Comparison of ENCODE assay signal across 27 cellular contexts in the genomic region with DNA sequence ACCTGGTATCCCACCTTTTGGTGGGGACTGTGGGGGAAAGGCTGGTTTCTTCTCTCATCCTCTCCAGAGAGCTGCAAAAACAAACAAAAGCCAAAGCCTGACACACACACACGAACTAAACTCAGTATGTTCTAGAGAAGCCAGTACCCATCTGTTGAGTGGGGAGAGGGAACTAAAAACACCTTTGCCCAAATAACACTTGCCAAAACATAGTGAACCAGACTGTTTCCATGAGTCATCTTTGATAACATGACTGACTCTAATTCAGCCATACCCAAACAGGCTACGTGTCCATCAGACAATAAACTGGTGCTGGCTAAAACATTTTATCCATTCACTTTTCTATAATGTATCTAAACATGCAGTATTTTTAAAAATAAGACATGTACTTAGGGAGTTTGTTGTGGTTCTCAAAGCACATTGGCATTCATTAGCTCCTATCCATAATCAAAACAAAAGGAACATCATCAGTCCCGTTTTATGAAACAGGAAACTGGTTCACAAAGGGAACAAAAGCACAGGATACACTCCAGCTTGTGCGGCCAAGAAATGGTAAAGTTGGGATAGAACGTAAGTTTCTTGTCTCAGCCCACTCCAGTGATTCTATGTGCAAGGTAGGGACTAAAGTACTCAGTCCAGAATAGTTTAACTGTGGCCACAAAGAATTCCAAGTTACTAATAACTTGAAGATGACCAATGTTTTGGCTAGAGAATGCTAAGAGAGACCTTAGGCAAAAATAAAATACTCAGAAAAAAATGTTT. TPM values are rescaled to one million over a fixed set of nuclear protein-coding genes. Genes with fewer than 3 reads are reported as not detected.
DNase-seq lines count a peak whose midpoint lies in the region; ATAC-seq and TF ChIP-seq lines count a peak whose summit lies in the region.
"Had no signal": no experiment of that assay in that cellular context is flagged by ENCODE, and none has a peak within 500 bp of the region (broad histone marks: within the 10 kb centered on the region; RNA-seq: fewer than 3 reads in every experiment).

No MANE protein-coding gene starts in this region.

- peaks cover 30% of the 10 kb centered on the region for H3K36me3 Mint-ChIP-seq in stimulated activated effector memory CD8-positive, alpha-beta T cell treated with anti-CD3 and anti-CD28 coated beads, Interleukin-12 subunit alpha, Interleukin-12 subunit beta, amount 100 ng/mL, for 72 hours

- H3K4me1 Mint-ChIP-seq in stimulated activated effector memory CD8-positive, alpha-beta T cell treated with anti-CD3 and anti-CD28 coated beads, Interleukin-12 subunit alpha, Interleukin-12 subunit beta, amount 100 ng/mL, for 72 hours: peaks cover 30% of the 10 kb centered on the region

- ATAC-seq in foreskin keratinocyte (peak; percentile 67), GM18519 (IDR thresholded peaks at IDR 0.05; ENCODE audit: low FRiP score, unreplicated experiment) (no peak)
- ATAC-seq in stimulated activated effector memory CD8-positive, alpha-beta T cell treated with anti-CD3 and anti-CD28 coated beads, Interleukin-12 subunit alpha, Interleukin-12 subunit beta, amount 100 ng/mL, for 72 hours: peak; percentile 44
- ATAC-seq: GM12878; naive thymus-derived CD4-positive, alpha-beta T cell; PC-3 had no signal

- H3K27ac Mint-ChIP-seq in stimulated activated effector memory CD8-positive, alpha-beta T cell treated with anti-CD3 and anti-CD28 coated beads, Interleukin-12 subunit alpha, Interleukin-12 subunit beta, amount 100 ng/mL, for 72 hours: no peak overlapping the region

- H3K4me1 ChIP-seq in foreskin keratinocyte: peaks cover 13% of the 10 kb centered on the region

- DNase-seq in NCI-H2171 treated with DMSO at 0.1 percent for 48 hours (lab: John Stamatoyannopoulos, UW) (peak; percentile 30), NCI-H2171 (lab: John Stamatoyannopoulos, UW) (no peak), foreskin keratinocyte (peak in 1 of 2 donors; percentile 40), NCI-H146 treated with DMSO at 0.1 percent for 48 hours (lab: John Stamatoyannopoulos, UW; ENCODE audit: unreplicated experiment) (no peak), NCI-H345 (lab: John Stamatoyannopoulos, UW) (no peak)
- DNase-seq in stimulated activated effector memory CD8-positive, alpha-beta T cell treated with anti-CD3 and anti-CD28 coated beads, Interleukin-12 subunit alpha, Interleukin-12 subunit beta, amount 100 ng/mL, for 72 hours (ENCODE audit: low spot score in 2 of 2): no peak
- DNase-seq: 8988T; activated B cell treated with CpG ODN at 0.5 μM for 24 hours; activated CD8-positive, alpha-beta memory T cell treated with anti-CD3 and anti-CD28 coated beads for 24 hours; effector CD4-positive, alpha-beta T cell; HCEC 1CT; head of caudate nucleus; mammary epithelial cell; naive thymus-derived CD4-positive, alpha-beta T cell; NCI-H1436 treated with DMSO at 0.1 percent for 48 hours; NCI-H2227 treated with DMSO at 0.1 percent for 48 hours; ovary; PC-3; sigmoid colon; stimulated activated CD4-positive, alpha-beta T cell treated with anti-CD3 and anti-CD28 coated beads, Interleukin-1b, Interleukin-23, amount 100 ng/mL, for 48 hours had no signal

- TF ChIP-seq CTCF in foreskin keratinocyte (conservative IDR thresholded peaks at IDR 0.05): no peak

- no peaks in the 10 kb centered on the region for H3K9me3 Mint-ChIP-seq in stimulated activated effector memory CD8-positive, alpha-beta T cell treated with anti-CD3 and anti-CD28 coated beads, Interleukin-12 subunit alpha, Interleukin-12 subunit beta, amount 100 ng/mL, for 72 hours
- H3K9me3 Mint-ChIP-seq: activated B cell treated with CpG ODN at 0.5 μM for 24 hours; central memory CD8-positive, alpha-beta T cell; naive thymus-derived CD4-positive, alpha-beta T cell; stimulated activated naive CD8-positive, alpha-beta T cell treated with anti-CD3 and anti-CD28 coated beads, Interleukin-15, Interleukin-2, amounts not matched to agents 100 ng/mL and 50 ng/mL, for 24 hours had no signal

- H3K27ac ChIP-seq in angular gyrus (ENCODE audit: low read depth, low read length) (peak overlapping the region; percentile 82), foreskin keratinocyte (no peak overlapping the region)
- H3K27ac ChIP-seq: ovary, sigmoid colon had no signal

- no peaks in the 10 kb centered on the region for H3K27me3 ChIP-seq in foreskin keratinocyte
- H3K27me3 ChIP-seq: ovary, sigmoid colon had no signal

- H3K4me3 Mint-ChIP-seq in stimulated activated effector memory CD8-positive, alpha-beta T cell treated with anti-CD3 and anti-CD28 coated beads, Interleukin-12 subunit alpha, Interleukin-12 subunit beta, amount 100 ng/mL, for 72 hours: no peak overlapping the region
- H3K4me3 Mint-ChIP-seq: activated B cell treated with CpG ODN at 0.5 μM for 24 hours; central memory CD8-positive, alpha-beta T cell; naive thymus-derived CD4-positive, alpha-beta T cell; stimulated activated naive CD8-positive, alpha-beta T cell treated with anti-CD3 and anti-CD28 coated beads, Interleukin-15, Interleukin-2, amounts not matched to agents 100 ng/mL and 50 ng/mL, for 24 hours had no signal

RNA-seq across cellular contexts. Expression of a gene that starts 16.1 kb away (rescaled TPM):
- 6.8 and 7.5 TPM in 2 replicates for total RNA-seq in foreskin keratinocyte
- 5.9 and 8.8 TPM in 2 replicates for polyA plus RNA-seq in foreskin keratinocyte

RNA-seq across cellular contexts. Expression of a gene that starts 30.0 kb away (rescaled TPM):
- total RNA-seq in foreskin keratinocyte: 8.6 and 9.7 TPM in 2 replicates
- polyA plus RNA-seq in foreskin keratinocyte: 1.6 and 1.7 TPM in 2 replicates

RNA-seq across cellular contexts. Expression of a gene that starts 40.1 kb away (rescaled TPM):
- not detected in 2 replicates for total RNA-seq in foreskin keratinocyte
- polyA plus RNA-seq in foreskin keratinocyte: 0.01 TPM in 1 of 2 replicates, not detected in the other
- total RNA-seq: activated B cell treated with CpG ODN at 0.5 μM for 24 hours; GM12878; mammary epithelial cell; naive thymus-derived CD4-positive, alpha-beta T cell; PC-3; T-helper 2 cell treated with Interferon-gamma antibody and Interleukin-4, amounts not matched to agents 100 ng/mL and 5 ng/mL, for 36 hours had no signal
- polyA plus RNA-seq: BJ; mammary epithelial cell; naive thymus-derived CD4-positive, alpha-beta T cell had no signal
